ENCODE assay signal across 10 cellular contexts in genomic region chr7:76340617-76341131, GRCh38. TPM values are rescaled to one million over a fixed set of nuclear protein-coding genes. Genes with fewer than 3 reads are reported as not detected.
DNase-seq lines count a peak whose midpoint lies in the region; ATAC-seq and TF ChIP-seq lines count a peak whose summit lies in the region.
"Had no signal": no experiment of that assay in that cellular context is flagged by ENCODE, and none has a peak within 500 bp of the region (broad histone marks: within the 10 kb centered on the region; RNA-seq: fewer than 3 reads in every experiment).

No MANE protein-coding gene starts in this region.

- no peak overlapping the region for H3K4me3 Mint-ChIP-seq in activated naive CD4-positive, alpha-beta T cell treated with anti-CD3 and anti-CD28 coated beads for 36 hours
- no peak overlapping the region for H3K4me3 Mint-ChIP-seq in activated naive CD8-positive, alpha-beta T cell treated with anti-CD3 and anti-CD28 coated beads, Interleukin-2, amount 10 ng/mL, durations not matched to agents 7 days and 5 days
- H3K4me3 Mint-ChIP-seq in type B pancreatic cell = no peak overlapping the region

- no peak for TF ChIP-seq POLR2A in testis (IDR thresholded peaks at IDR 0.05)

- H3K4me1 ChIP-seq in testis = peaks cover 24% of the 10 kb centered on the region

- DNase-seq in activated naive CD4-positive, alpha-beta T cell treated with anti-CD3 and anti-CD28 coated beads for 36 hours = no peak
- DNase-seq in activated naive CD4-positive, alpha-beta T cell (lab: John Stamatoyannopoulos, UW) = no peak
- no peak for DNase-seq in activated naive CD8-positive, alpha-beta T cell treated with anti-CD3 and anti-CD28 coated beads, Interleukin-2, amount 10 ng/mL, durations not matched to agents 7 days and 5 days
- DNase-seq in left cardiac atrium (no peak), type B pancreatic cell (ENCODE audit: extremely low spot score, unreplicated experiment) (no peak), testis (no peak), GDM1 (lab: John Stamatoyannopoulos, UW) (no peak)
- DNase-seq: MG63; NK-92 treated with Interleukin-12 subunit alpha and Interleukin-12 subunit beta, amount 100 ng/mL, for 24 hours had no signal

- H3K36me3 Mint-ChIP-seq in activated naive CD4-positive, alpha-beta T cell treated with anti-CD3 and anti-CD28 coated beads for 36 hours (ENCODE audit: low read depth) = peaks cover 44% of the 10 kb centered on the region
- peaks cover 47% of the 10 kb centered on the region for H3K36me3 Mint-ChIP-seq in activated naive CD8-positive, alpha-beta T cell treated with anti-CD3 and anti-CD28 coated beads, Interleukin-2, amount 10 ng/mL, durations not matched to agents 7 days and 5 days
- peaks cover 58% of the 10 kb centered on the region for H3K36me3 Mint-ChIP-seq in type B pancreatic cell

- no peaks in the 10 kb centered on the region for H3K27me3 Mint-ChIP-seq in activated naive CD4-positive, alpha-beta T cell treated with anti-CD3 and anti-CD28 coated beads for 36 hours (ENCODE audit: low read depth)
- H3K27me3 Mint-ChIP-seq in activated naive CD8-positive, alpha-beta T cell treated with anti-CD3 and anti-CD28 coated beads, Interleukin-2, amount 10 ng/mL, durations not matched to agents 7 days and 5 days = no peaks in the 10 kb centered on the region
- no peaks in the 10 kb centered on the region for H3K27me3 Mint-ChIP-seq in type B pancreatic cell

- no peak for ATAC-seq in activated naive CD8-positive, alpha-beta T cell treated with anti-CD3 and anti-CD28 coated beads, Interleukin-2, amount 10 ng/mL, durations not matched to agents 7 days and 5 days (ENCODE audit: low read depth)
- ATAC-seq in left cardiac atrium (peak; percentile 9 to 25), HG03095 (IDR thresholded peaks at IDR 0.05; ENCODE audit: unreplicated experiment) (no peak)

- POLR2A ChIA-PET in activated naive CD8-positive, alpha-beta T cell treated with anti-CD3 and anti-CD28 coated beads, Interleukin-2, amount 10 ng/mL, durations not matched to agents 7 days and 5 days (lab: Charles Lee) = no interaction called here

- intact Hi-C loops in activated naive CD4-positive, alpha-beta T cell treated with anti-CD3 and anti-CD28 coated beads for 36 hours (cut with micrococcal nuclease) = no loop called here
- intact Hi-C loops in left cardiac atrium (cut with DNase I) = no loop called here
- intact Hi-C loops in testis (cut with DNase I; ENCODE audit: low total_unique reads) = no loop called here

- TF ChIP-seq CTCF in type B pancreatic cell (conservative IDR thresholded peaks at IDR 0.05) (no peak), testis (IDR thresholded peaks at IDR 0.05) (no peak)

- H3K4me1 Mint-ChIP-seq in activated naive CD4-positive, alpha-beta T cell treated with anti-CD3 and anti-CD28 coated beads for 36 hours (ENCODE audit: low read depth) = peaks cover 77% of the 10 kb centered on the region
- peaks cover 29% of the 10 kb centered on the region for H3K4me1 Mint-ChIP-seq in activated naive CD8-positive, alpha-beta T cell treated with anti-CD3 and anti-CD28 coated beads, Interleukin-2, amount 10 ng/mL, durations not matched to agents 7 days and 5 days
- peaks cover 42% of the 10 kb centered on the region for H3K4me1 Mint-ChIP-seq in type B pancreatic cell (ENCODE audit: unreplicated experiment)

- CTCF ChIA-PET in activated naive CD4-positive, alpha-beta T cell treated with anti-CD3 and anti-CD28 coated beads for 36 hours (lab: Charles Lee) = no interaction called here

- no peaks in the 10 kb centered on the region for H3K36me3 ChIP-seq in testis (ENCODE audit: low read depth, missing control alignments)

- no peak overlapping the region for H3K4me3 ChIP-seq in testis
- H3K4me3 ChIP-seq: MG63 had no signal

- H3K27me3 ChIP-seq in testis = no peaks in the 10 kb centered on the region
- H3K27me3 ChIP-seq: MG63 had no signal

- WGBS in testis, 2 donors = 48 to 61% methylated on average over 2 to 3 of the region's 3 CpGs

- no peaks in the 10 kb centered on the region for H3K9me3 ChIP-seq in testis
- H3K9me3 ChIP-seq: MG63 had no signal

- no peaks in the 10 kb centered on the region for H3K9me3 Mint-ChIP-seq in activated naive CD4-positive, alpha-beta T cell treated with anti-CD3 and anti-CD28 coated beads for 36 hours
- no peaks in the 10 kb centered on the region for H3K9me3 Mint-ChIP-seq in activated naive CD8-positive, alpha-beta T cell treated with anti-CD3 and anti-CD28 coated beads, Interleukin-2, amount 10 ng/mL, durations not matched to agents 7 days and 5 days
- peaks cover 7% of the 10 kb centered on the region for H3K9me3 Mint-ChIP-seq in type B pancreatic cell

- peak overlapping the region; percentile 61 for H3K27ac Mint-ChIP-seq in activated naive CD4-positive, alpha-beta T cell treated with anti-CD3 and anti-CD28 coated beads for 36 hours
- peak overlapping the region; percentile 40 for H3K27ac Mint-ChIP-seq in activated naive CD8-positive, alpha-beta T cell treated with anti-CD3 and anti-CD28 coated beads, Interleukin-2, amount 10 ng/mL, durations not matched to agents 7 days and 5 days
- H3K27ac Mint-ChIP-seq in type B pancreatic cell = peak overlapping the region; percentile 49

- H3K27ac ChIP-seq in testis = peak overlapping the region in 1 of 2 donors; percentile 41

RNA-seq across cellular contexts. Expression of gene YWHAG, which starts 18.1 kb away (rescaled TPM):
- 10 to 100 TPM; 95.3 to 96.9 TPM for total RNA-seq in activated naive CD4-positive, alpha-beta T cell treated with anti-CD3 and anti-CD28 coated beads for 36 hours
- 10 to 100 TPM; 62.7 to 66.5 TPM for total RNA-seq in activated naive CD8-positive, alpha-beta T cell treated with anti-CD3 and anti-CD28 coated beads, Interleukin-2, amount 10 ng/mL, durations not matched to agents 7 days and 5 days
- total RNA-seq in left cardiac atrium = 100 to 1,000 TPM; 218 to 253 TPM
- 140 TPM in 2 replicates for total RNA-seq in type B pancreatic cell (ENCODE audit: low replicate concordance)
- 10 to 100 TPM; 78.4 to 80.2 TPM for total RNA-seq in testis
- 67.4 TPM for polyA plus RNA-seq in testis (ENCODE audit: insufficient read depth, low read depth, low replicate concordance)

RNA-seq across cellular contexts. Expression of gene HSPB1, which starts 38.2 kb away (rescaled TPM):
- 100 to 1,000 TPM; 106 to 115 TPM for total RNA-seq in activated naive CD4-positive, alpha-beta T cell treated with anti-CD3 and anti-CD28 coated beads for 36 hours
- 10 to 100 TPM; 43.3 to 47.9 TPM for total RNA-seq in activated naive CD8-positive, alpha-beta T cell treated with anti-CD3 and anti-CD28 coated beads, Interleukin-2, amount 10 ng/mL, durations not matched to agents 7 days and 5 days
- total RNA-seq in left cardiac atrium = 1,000 to 10,000 TPM; 1,191 to 2,127 TPM
- total RNA-seq in type B pancreatic cell (ENCODE audit: low replicate concordance) = 228 and 315 TPM in 2 replicates
- 100 to 1,000 TPM; 216 to 245 TPM for total RNA-seq in testis
- 190 TPM for polyA plus RNA-seq in testis (ENCODE audit: insufficient read depth, low read depth, low replicate concordance)

Comparison
In these comparisons a context has a peak if more than half of its experiments do, and no peak if none do; other contexts are left out.
1. ATAC-seq: peak in left cardiac atrium (2 of 2); none in activated naive CD8-positive, alpha-beta T cell treated with anti-CD3 and anti-CD28 coated beads, Interleukin-2, amount 10 ng/mL, durations not matched to agents 7 days and 5 days (single experiment) and HG03095 (single experiment).
2. Peak in every context shown above with its lines, with median percentiles within 50 percentile points of each other: H3K27ac Mint-ChIP-seq.